23 cellular contexts compared by ENCODE assay signal in genomic region chr9:124360277-124360676, GRCh38. TPM values are rescaled to one million over a fixed set of nuclear protein-coding genes. Genes with fewer than 3 reads are reported as not detected.
DNase-seq lines count a peak whose midpoint lies in the region; ATAC-seq, FAIRE-seq and TF ChIP-seq lines count a peak whose summit lies in the region.
"Had no signal": no experiment of that assay in that cellular context is flagged by ENCODE, and none has a peak within 500 bp of the region (broad histone marks: within the 10 kb centered on the region; RNA-seq: fewer than 3 reads in every experiment).

No MANE protein-coding gene starts in this region.

- H3K4me2 ChIP-seq in HepG2 (ENCODE audit: low read depth, low read length): no peak overlapping the region
- H3K4me2 ChIP-seq: hepatocyte had no signal

- H3K4me1 Mint-ChIP-seq in IgD-negative memory B cell: peaks cover 6 to 17% (median 15%) of the 10 kb centered on the region in 3 donors
- peaks cover 32 to 43% of the 10 kb centered on the region in 2 donors for H3K4me1 Mint-ChIP-seq in effector memory CD8-positive, alpha-beta T cell (ENCODE audit: low read depth in 2 of 2)
- H3K4me1 Mint-ChIP-seq in stimulated activated effector memory CD8-positive, alpha-beta T cell treated with anti-CD3 and anti-CD28 coated beads, Interleukin-12 subunit alpha, Interleukin-12 subunit beta, amount 100 ng/mL, for 72 hours: peaks cover 66% of the 10 kb centered on the region

- POLR2A ChIA-PET in HepG2 (lab: Yijun Ruan, JAX): no interaction called here

- ATAC-seq in HepG2 (no peak), right lobe of liver (no peak), GM18907 (IDR thresholded peaks at IDR 0.05; ENCODE audit: unreplicated experiment) (no peak)
- no peak for ATAC-seq in effector memory CD8-positive, alpha-beta T cell (replicated peaks)
- no peak for ATAC-seq in stimulated activated effector memory CD8-positive, alpha-beta T cell treated with anti-CD3 and anti-CD28 coated beads, Interleukin-12 subunit alpha, Interleukin-12 subunit beta, amount 100 ng/mL, for 72 hours

- H3K36me3 ChIP-seq in HepG2 (replicated peaks in 1 of 2; ENCODE audit: control insufficient read depth in 1 of 2, insufficient read depth in 2 of 2, low read length in 2 of 2): peaks cover 8 to 23% of the 10 kb centered on the region in 2 experiments
- H3K36me3 ChIP-seq in right lobe of liver: peaks cover 0 to 8% (median 0%) of the 10 kb centered on the region in 4 donors
- H3K36me3 ChIP-seq in esophagus muscularis mucosa: peaks cover 0 to 32% (median 18%) of the 10 kb centered on the region in 4 donors
- H3K36me3 ChIP-seq: prostate gland, thyroid gland had no signal

- TF ChIP-seq CTCF in HepG2 (CRISPR knock-in tag; IDR thresholded peaks at IDR 0.05) (no peak), right lobe of liver (IDR thresholded peaks at IDR 0.05) (no peak), foreskin fibroblast (IDR thresholded peaks at IDR 0.05; ENCODE audit: low read depth, low read length) (no peak), esophagus muscularis mucosa (IDR thresholded peaks at IDR 0.05) (no peak)

- FAIRE-seq in HepG2 (lab: Jason Lieb, UNC): no peak
- FAIRE-seq: RCC 7860 had no signal

- H3K79me2 ChIP-seq in HepG2 (ENCODE audit: insufficient read depth, low read length): peaks cover 77% of the 10 kb centered on the region

- H3K27me3 Mint-ChIP-seq in IgD-negative memory B cell: peaks cover 1% of the 10 kb centered on the region
- no peaks in the 10 kb centered on the region for H3K27me3 Mint-ChIP-seq in effector memory CD8-positive, alpha-beta T cell

- H4K20me1 ChIP-seq in HepG2 (ENCODE audit: insufficient read depth, low read length): peaks cover 18% of the 10 kb centered on the region; the same call in 1 of the 2 replicates

- no peak overlapping the region for H3K9ac ChIP-seq in HepG2 (ENCODE audit: insufficient read depth, low read depth, low read length)

- intact Hi-C loops in HepG2 (cut with micrococcal nuclease; ENCODE audit: unreplicated experiment): no loop called here
- intact Hi-C loops in right lobe of liver (cut with DNase I): no loop called here
- intact Hi-C loops in esophagus muscularis mucosa (cut with DNase I): no loop called here

- no peaks in the 10 kb centered on the region for H3K9me3 ChIP-seq in HepG2 (ENCODE audit: low read length)
- H3K9me3 ChIP-seq in right lobe of liver: peaks cover 0 to 5% (median 0%) of the 10 kb centered on the region in 4 donors
- H3K9me3 ChIP-seq in esophagus muscularis mucosa: no peaks in the 10 kb centered on the region
- H3K9me3 ChIP-seq: neutrophil, prostate gland, SJSA1, thyroid gland had no signal

- no peak for TF ChIP-seq POLR2A in HepG2 (IDR thresholded peaks at IDR 0.05; ENCODE audit: insufficient read depth in 1 of 2, low read depth in 2 of 2, low read length in 2 of 2)
- TF ChIP-seq POLR2A in right lobe of liver (IDR thresholded peaks at IDR 0.05): no peak
- TF ChIP-seq POLR2A in esophagus muscularis mucosa (IDR thresholded peaks at IDR 0.05; ENCODE audit: low read depth): no peak

- H3K4me1 ChIP-seq in HepG2 (ENCODE audit: insufficient read depth, low read length) (peaks cover 20% of the 10 kb centered on the region), right lobe of liver (peaks cover 0 to 38% (median 13%) of the 10 kb centered on the region in 4 donors), esophagus muscularis mucosa (peaks cover 0 to 24% (median 13%) of the 10 kb centered on the region in 4 donors)
- H3K4me1 ChIP-seq: prostate gland, SJSA1 had no signal

- in situ Hi-C loops in HepG2 (cut with HindIII; ENCODE audit: extremely low pct_ligation_motif_present, low pct_unique_long_range_greater_than_20kb): no loop called here

- H3K27ac Mint-ChIP-seq in IgD-negative memory B cell: peak overlapping the region; percentile 57 to 82 (median 72)
- H3K27ac Mint-ChIP-seq in effector memory CD8-positive, alpha-beta T cell: peak overlapping the region; percentile 27 to 71
- H3K27ac Mint-ChIP-seq in stimulated activated effector memory CD8-positive, alpha-beta T cell treated with anti-CD3 and anti-CD28 coated beads, Interleukin-12 subunit alpha, Interleukin-12 subunit beta, amount 100 ng/mL, for 72 hours: peak overlapping the region; percentile 87
- H3K27ac Mint-ChIP-seq: T-helper 1 cell treated with Interleukin-12 subunit alpha and Interleukin-12 subunit beta and Interleukin-4 antibody, amounts not matched to agents 30 μg/mL and 1 μg/mL, for 36 hours had no signal

- TF ChIP-seq EP300 in HepG2 (IDR thresholded peaks at IDR 0.05; ENCODE audit: low read depth in 2 of 2, low read length in 2 of 2) (no peak), HepG2 (CRISPR knock-in tag; IDR thresholded peaks at IDR 0.05; ENCODE audit: borderline replicate concordance) (no peak), esophagus muscularis mucosa (IDR thresholded peaks at IDR 0.05) (no peak)

- H3K4me3 ChIP-seq in HepG2 (replicated peaks in 1 of 3; ENCODE audit: insufficient read depth in 1 of 3, low read depth in 2 of 3, low read length in 3 of 3) (no peak overlapping the region), right lobe of liver (no peak overlapping the region), foreskin fibroblast (ENCODE audit: low read depth in 1 of 2, low read length in 2 of 2) (no peak overlapping the region), esophagus muscularis mucosa (no peak overlapping the region)
- H3K4me3 ChIP-seq: dorsolateral prefrontal cortex, hepatocyte, prostate gland, SJSA1, thyroid gland had no signal

- peaks cover 4% of the 10 kb centered on the region for H3K36me3 Mint-ChIP-seq in IgD-negative memory B cell
- H3K36me3 Mint-ChIP-seq in effector memory CD8-positive, alpha-beta T cell (ENCODE audit: insufficient read depth): peaks cover 19% of the 10 kb centered on the region
- peaks cover 25% of the 10 kb centered on the region for H3K36me3 Mint-ChIP-seq in stimulated activated effector memory CD8-positive, alpha-beta T cell treated with anti-CD3 and anti-CD28 coated beads, Interleukin-12 subunit alpha, Interleukin-12 subunit beta, amount 100 ng/mL, for 72 hours

- CTCF ChIA-PET in HepG2 (lab: Yijun Ruan, JAX; ENCODE audit: low intra/inter-chr PET ratio, low total read pairs): no interaction called here

- H3K27me3 ChIP-seq in HepG2 (ENCODE audit: control insufficient read depth in 1 of 2, insufficient read depth in 2 of 2, low read length in 2 of 2): no peaks in the 10 kb centered on the region
- H3K27me3 ChIP-seq in right lobe of liver: no peaks in the 10 kb centered on the region
- H3K27me3 ChIP-seq in esophagus muscularis mucosa: no peaks in the 10 kb centered on the region
- H3K27me3 ChIP-seq: dorsolateral prefrontal cortex, hepatocyte, neutrophil, SJSA1, thyroid gland had no signal

- H3K4me3 Mint-ChIP-seq in IgD-negative memory B cell: no peak overlapping the region
- H3K4me3 Mint-ChIP-seq in effector memory CD8-positive, alpha-beta T cell: no peak overlapping the region
- no peak overlapping the region for H3K4me3 Mint-ChIP-seq in stimulated activated effector memory CD8-positive, alpha-beta T cell treated with anti-CD3 and anti-CD28 coated beads, Interleukin-12 subunit alpha, Interleukin-12 subunit beta, amount 100 ng/mL, for 72 hours
- H3K4me3 Mint-ChIP-seq: T-helper 1 cell treated with Interleukin-12 subunit alpha and Interleukin-12 subunit beta and Interleukin-4 antibody, amounts not matched to agents 30 μg/mL and 1 μg/mL, for 36 hours had no signal

- H3K9me3 Mint-ChIP-seq in IgD-negative memory B cell: no peaks in the 10 kb centered on the region
- no peaks in the 10 kb centered on the region for H3K9me3 Mint-ChIP-seq in effector memory CD8-positive, alpha-beta T cell
- H3K9me3 Mint-ChIP-seq in stimulated activated effector memory CD8-positive, alpha-beta T cell treated with anti-CD3 and anti-CD28 coated beads, Interleukin-12 subunit alpha, Interleukin-12 subunit beta, amount 100 ng/mL, for 72 hours: no peaks in the 10 kb centered on the region
- H3K9me3 Mint-ChIP-seq: T-helper 1 cell treated with Interleukin-12 subunit alpha and Interleukin-12 subunit beta and Interleukin-4 antibody, amounts not matched to agents 30 μg/mL and 1 μg/mL, for 36 hours had no signal

- no peak overlapping the region for H3K27ac ChIP-seq in HepG2 (ENCODE audit: extremely low read length, insufficient read depth, low read length)
- H3K27ac ChIP-seq in right lobe of liver: no peak overlapping the region
- H3K27ac ChIP-seq in esophagus muscularis mucosa (replicated peaks in 1 of 4): no peak overlapping the region
- H3K27ac ChIP-seq: dorsolateral prefrontal cortex, epithelial cell of prostate, hepatocyte, neutrophil, prostate gland, SJSA1, thyroid gland had no signal

- DNase-seq in HepG2 (ENCODE audit: low spot score) (no peak), right lobe of liver (no peak), foreskin fibroblast (no peak), esophagus muscularis mucosa (ENCODE audit: extremely low spot score) (no peak)
- no peak for DNase-seq in effector memory CD8-positive, alpha-beta T cell
- DNase-seq in stimulated activated effector memory CD8-positive, alpha-beta T cell treated with anti-CD3 and anti-CD28 coated beads, Interleukin-12 subunit alpha, Interleukin-12 subunit beta, amount 100 ng/mL, for 72 hours (ENCODE audit: low spot score in 2 of 2): no peak
- DNase-seq: activated naive CD4-positive, alpha-beta T cell treated with Interleukin-2 at 50 U/mL for 16 hours; DMS53; dorsolateral prefrontal cortex; foreskin melanocyte; GF-D8; islet precursor cell; NCI-H1092 treated with DMSO at 0.1 percent for 48 hours; thyroid gland had no signal

- no peak overlapping the region for H2AFZ ChIP-seq in HepG2 (ENCODE audit: low read length)
- H2AFZ ChIP-seq: hepatocyte had no signal

- BruUV-seq in HepG2 (replicated peaks; lab: Mats Ljungman, UMichigan): no TSS peak

- TF ChIP-seq RAD21 in HepG2 (CRISPR knock-in tag; IDR thresholded peaks at IDR 0.05): no peak

- WGBS in HepG2 (ENCODE audit: low lambda C conversion rate): 97% methylated on average over 9 of the region's 9 CpGs
- WGBS in right lobe of liver (ENCODE audit: insufficient coverage, low coverage, low lambda C conversion rate, missing lambda C conversion rate): 91% methylated on average over 4 of the region's 9 CpGs
- WGBS in esophagus muscularis mucosa: 83% methylated on average over 8 of the region's 9 CpGs

RNA-seq across cellular contexts. Expression of gene PSMB7, which starts 55.0 kb away (rescaled TPM):
- total RNA-seq in HepG2 (2016; rRNA removed; fragmentation: Illumina TruSeq; extraction: Trizol): 259 and 395 TPM in 2 replicates
- total RNA-seq in HepG2 (2016; cell fraction: cytosol; rRNA removed; fragmentation: Illumina TruSeq; extraction: Trizol; ENCODE audit: low read depth): 81.7 and 96.6 TPM in 2 replicates
- total RNA-seq in HepG2 (2016; cell fraction: insoluble cytoplasmic fraction; rRNA removed; fragmentation: Illumina TruSeq; extraction: Trizol): 268 and 419 TPM in 2 replicates
- total RNA-seq in HepG2 (2016; cell fraction: membrane; rRNA removed; fragmentation: Illumina TruSeq; extraction: Trizol): 127 and 128 TPM in 2 replicates
- total RNA-seq in HepG2 (2016; cell fraction: nucleus; rRNA removed; fragmentation: Illumina TruSeq; extraction: Trizol): 111 and 118 TPM in 2 replicates
- 261 and 291 TPM in 2 replicates for polyA plus RNA-seq in HepG2 (2011; rRNA removed)
- polyA plus RNA-seq in HepG2 (2011; cell fraction: cytosol; rRNA removed): 283 and 308 TPM in 2 replicates
- polyA plus RNA-seq in HepG2 (2011; cell fraction: nucleus; rRNA removed): 63.6 and 73.0 TPM in 2 replicates
- 163 and 239 TPM in 2 replicates for polyA plus RNA-seq in HepG2 (2012)
- polyA plus RNA-seq in HepG2 (2016; cell fraction: cytosol; fragmentation: Illumina TruSeq; extraction: Trizol; ENCODE audit: low read depth): 101 and 108 TPM in 2 replicates
- polyA plus RNA-seq in HepG2 (2016; cell fraction: insoluble cytoplasmic fraction; fragmentation: Illumina TruSeq; extraction: Trizol; ENCODE audit: low read depth): 433 and 456 TPM in 2 replicates
- polyA plus RNA-seq in HepG2 (2016; cell fraction: membrane; fragmentation: Illumina TruSeq; extraction: Trizol; ENCODE audit: low read depth): 121 and 132 TPM in 2 replicates
- polyA plus RNA-seq in HepG2 (2016; cell fraction: nucleus; fragmentation: Illumina TruSeq; extraction: Trizol; ENCODE audit: insufficient read depth, low read depth): 139 and 158 TPM in 2 replicates
- polyA minus RNA-seq in HepG2 (2011; rRNA and poly(A)+ RNA removed; ENCODE audit: low replicate concordance): 167 and 496 TPM in 2 replicates
- polyA minus RNA-seq in HepG2 (2011; cell fraction: cytosol; rRNA and poly(A)+ RNA removed): 83.8 and 88.1 TPM in 2 replicates
- polyA minus RNA-seq in HepG2 (2011; cell fraction: nucleus; rRNA and poly(A)+ RNA removed): 83.6 and 97.7 TPM in 2 replicates
- 100 to 1,000 TPM in 2 of 6 experiments, 10 to 100 TPM in 4; 76.4 to 196 (median 96.8) TPM for total RNA-seq in right lobe of liver
- 149 TPM for polyA plus RNA-seq in IgD-negative memory B cell
- 100 to 1,000 TPM; 105 to 124 (median 113) TPM for total RNA-seq in esophagus muscularis mucosa
